Comparison of ENCODE assay signal across 8 cellular contexts in genomic region chr1:91278754-91279153, GRCh38.
DNase-seq lines count a peak whose midpoint lies in the region; ATAC-seq and TF ChIP-seq lines count a peak whose summit lies in the region.

No MANE protein-coding gene starts in this region.

- DNase-seq in DMS114 treated with DMSO at 0.1 percent for 48 hours (lab: John Stamatoyannopoulos, UW; ENCODE audit: unreplicated experiment) (peak; percentile 71), M059J (ENCODE audit: low read depth) (peak; percentile 25), amniotic epithelial cell (ENCODE audit: low read depth) (peak; percentile 25), right lobe of liver (no peak), HK-2 (ENCODE audit: unreplicated experiment) (no peak)
- no peak for DNase-seq in activated CD4-positive, alpha-beta T cell treated with anti-CD3 and anti-CD28 coated beads for 36 hours
- DNase-seq in stimulated activated CD4-positive, alpha-beta T cell treated with anti-CD3 and anti-CD28 coated beads, Interleukin-4, amount 100 ng/mL, for 1 hour = no peak

- no peaks in the 10 kb centered on the region for H3K27me3 ChIP-seq in right lobe of liver

- ATAC-seq in right lobe of liver = peak in 2 of 4 donors; percentile 28 to 40
- no peak for ATAC-seq in activated CD4-positive, alpha-beta T cell treated with anti-CD3 and anti-CD28 coated beads for 36 hours
- no peak for ATAC-seq in GM18907 (IDR thresholded peaks at IDR 0.05; ENCODE audit: unreplicated experiment)

- H3K4me3 Mint-ChIP-seq in activated CD4-positive, alpha-beta T cell treated with anti-CD3 and anti-CD28 coated beads for 36 hours = no peak overlapping the region

- POLR2A ChIA-PET in activated CD4-positive, alpha-beta T cell treated with anti-CD3 and anti-CD28 coated beads for 36 hours (lab: Charles Lee) = no interaction called here

- no peaks in the 10 kb centered on the region for H3K4me1 Mint-ChIP-seq in activated CD4-positive, alpha-beta T cell treated with anti-CD3 and anti-CD28 coated beads for 36 hours

- TF ChIP-seq CTCF in right lobe of liver (IDR thresholded peaks at IDR 0.05) = peak; percentile 17 to 41 (median 29)

- no peaks in the 10 kb centered on the region for H3K9me3 ChIP-seq in right lobe of liver

- no peaks in the 10 kb centered on the region for H3K9me3 Mint-ChIP-seq in activated CD4-positive, alpha-beta T cell treated with anti-CD3 and anti-CD28 coated beads for 36 hours (ENCODE audit: low read depth)

- peaks cover 3% of the 10 kb centered on the region for H3K27me3 Mint-ChIP-seq in activated CD4-positive, alpha-beta T cell treated with anti-CD3 and anti-CD28 coated beads for 36 hours

- intact Hi-C loops in right lobe of liver (cut with DNase I) = no loop called here
- intact Hi-C loops in activated CD4-positive, alpha-beta T cell treated with anti-CD3 and anti-CD28 coated beads for 36 hours (cut with DNase I, micrococcal nuclease) = loop anchor here (1.0 kb wide), 1 partner anchor 112 kb away; no protein-coding TSS in a partner anchor

- no peak overlapping the region for H3K27ac Mint-ChIP-seq in activated CD4-positive, alpha-beta T cell treated with anti-CD3 and anti-CD28 coated beads for 36 hours

- TF ChIP-seq POLR2A in right lobe of liver (IDR thresholded peaks at IDR 0.05) = no peak

- WGBS in right lobe of liver (ENCODE audit: insufficient coverage, low coverage, low lambda C conversion rate, missing lambda C conversion rate) = 29% methylated on average over 1 of the region's 1 CpG

- CTCF ChIA-PET in activated CD4-positive, alpha-beta T cell treated with anti-CD3 and anti-CD28 coated beads for 36 hours (lab: Charles Lee) = interaction anchor here (0.7 to 1.2 kb wide), 4 partner anchors 47 to 437 kb away, joined by 3 to 9 read pairs (median 4); no protein-coding TSS in a partner anchor

- H3K36me3 ChIP-seq in right lobe of liver = no peaks in the 10 kb centered on the region

- H3K4me1 ChIP-seq in right lobe of liver = no peaks in the 10 kb centered on the region

- H3K27ac ChIP-seq in right lobe of liver = no peak overlapping the region

- no peak overlapping the region for H3K4me3 ChIP-seq in right lobe of liver

- no peaks in the 10 kb centered on the region for H3K36me3 Mint-ChIP-seq in activated CD4-positive, alpha-beta T cell treated with anti-CD3 and anti-CD28 coated beads for 36 hours (ENCODE audit: low read depth)

Comparison
In these comparisons a context has a peak if more than half of its experiments do, and no peak if none do; other contexts are left out.
1. DNase-seq: peak in DMS114 treated with DMSO at 0.1 percent for 48 hours (single experiment), M059J (single experiment) and amniotic epithelial cell (single experiment); none in right lobe of liver (0 of 3), HK-2 (single experiment), activated CD4-positive, alpha-beta T cell treated with anti-CD3 and anti-CD28 coated beads for 36 hours (single experiment) and stimulated activated CD4-positive, alpha-beta T cell treated with anti-CD3 and anti-CD28 coated beads, Interleukin-4, amount 100 ng/mL, for 1 hour (single experiment).
2. intact Hi-C loops: an anchor here in activated CD4-positive, alpha-beta T cell treated with anti-CD3 and anti-CD28 coated beads for 36 hours (1.0 kb wide); none called in right lobe of liver.